Comparison of ENCODE assay signal across 8 cellular contexts in genomic region chr4:69317669-69318298, GRCh38. TPM values are rescaled to one million over a fixed set of nuclear protein-coding genes. Genes with fewer than 3 reads are reported as not detected.
DNase-seq lines count a peak whose midpoint lies in the region; ATAC-seq and TF ChIP-seq lines count a peak whose summit lies in the region.
"Not testable (repeated sequence)": the region's sequence is repeated elsewhere in the genome, so short reads cannot be mapped to it uniquely, and the experiment has no call there.
"Had no signal": no experiment of that assay in that cellular context is flagged by ENCODE, and none has a peak within 500 bp of the region (broad histone marks: within the 10 kb centered on the region; RNA-seq: fewer than 3 reads in every experiment).

No MANE protein-coding gene starts in this region.

- H3K27me3 ChIP-seq in OCI-LY1 (ENCODE audit: insufficient read depth, low read length), result not testable (repeated sequence)

- not testable (repeated sequence) for H3K27ac Mint-ChIP-seq in activated T-helper 2 cell treated with anti-CD3 and anti-CD28 coated beads, Interferon-gamma antibody, Interleukin-2, Interleukin-4, amounts not matched to agents 10 μg/mL and 5 μg/mL and 100 μg/mL, durations not matched to agents 14 hours and 24 hours and 36 hours

- H3K4me1 Mint-ChIP-seq in activated T-helper 2 cell treated with anti-CD3 and anti-CD28 coated beads, Interferon-gamma antibody, Interleukin-2, Interleukin-4, amounts not matched to agents 10 μg/mL and 5 μg/mL and 100 μg/mL, durations not matched to agents 14 hours and 24 hours and 36 hours (ENCODE audit: low read depth), result not testable (repeated sequence)

- in situ Hi-C loops in KBM-7 (cut with MboI; ENCODE audit: low pct_unique_long_range_greater_than_20kb, low sequenced_read_pairs), result not testable (repeated sequence)

- not testable (repeated sequence) for H3K9me3 ChIP-seq in OCI-LY1 (ENCODE audit: low read length)

- not testable (repeated sequence) for H3K36me3 ChIP-seq in OCI-LY1 (ENCODE audit: insufficient read depth, low read length)

- not testable (repeated sequence) for H3K4me3 Mint-ChIP-seq in activated T-helper 2 cell treated with anti-CD3 and anti-CD28 coated beads, Interferon-gamma antibody, Interleukin-2, Interleukin-4, amounts not matched to agents 10 μg/mL and 5 μg/mL and 100 μg/mL, durations not matched to agents 14 hours and 24 hours and 36 hours (ENCODE audit: low read depth)

- not testable (repeated sequence) for H3K9me2 ChIP-seq in OCI-LY1 (ENCODE audit: low read depth, low read length)

- not testable (repeated sequence) for H3F3A ChIP-seq in OCI-LY1 (ENCODE audit: insufficient read depth, low read length)

- H3K9me3 Mint-ChIP-seq in activated T-helper 2 cell treated with anti-CD3 and anti-CD28 coated beads, Interferon-gamma antibody, Interleukin-2, Interleukin-4, amounts not matched to agents 10 μg/mL and 5 μg/mL and 100 μg/mL, durations not matched to agents 14 hours and 24 hours and 36 hours, result not testable (repeated sequence)

- not testable (repeated sequence) for H3K4me2 ChIP-seq in OCI-LY1 (ENCODE audit: low read length)

- not testable (repeated sequence) for H3K79me2 ChIP-seq in OCI-LY1 (ENCODE audit: insufficient read depth, low read length)

- peak; percentile 57 for TF ChIP-seq CTCF in OCI-LY1 (IDR thresholded peaks at IDR 0.05; ENCODE audit: low read length)
- peak; percentile 48 for TF ChIP-seq CTCF in fibroblast of pulmonary artery (IDR thresholded peaks at IDR 0.05; ENCODE audit: low read length, missing control alignments)

- not testable (repeated sequence) for H3K36me3 Mint-ChIP-seq in activated T-helper 2 cell treated with anti-CD3 and anti-CD28 coated beads, Interferon-gamma antibody, Interleukin-2, Interleukin-4, amounts not matched to agents 10 μg/mL and 5 μg/mL and 100 μg/mL, durations not matched to agents 14 hours and 24 hours and 36 hours (ENCODE audit: low read depth)

- DNase-seq in GDM1 (lab: John Stamatoyannopoulos, UW), result peak; percentile 38
- peak; percentile 91 for DNase-seq in KBM-7
- DNase-seq in activated T-helper 2 cell treated with anti-CD3 and anti-CD28 coated beads, Interferon-gamma antibody, Interleukin-2, Interleukin-4, amounts not matched to agents 10 μg/mL and 5 μg/mL and 100 μg/mL, durations not matched to agents 14 hours and 24 hours and 36 hours (ENCODE audit: low spot score), result peak; percentile 10
- peak; percentile 18 for DNase-seq in fibroblast of pulmonary artery (ENCODE audit: low read depth)
- peak; percentile 8 for DNase-seq in middle frontal gyrus (ENCODE audit: extremely low spot score, low spot score)

- not testable (repeated sequence) for H3K27ac ChIP-seq in OCI-LY1 (ENCODE audit: low read depth, low read length, poor library complexity, severe bottlenecking)

- H3K9ac ChIP-seq in OCI-LY1 (ENCODE audit: low read length), result not testable (repeated sequence)

- H3K4me1 ChIP-seq in OCI-LY1 (ENCODE audit: insufficient read depth, low read length, severe bottlenecking), result not testable (repeated sequence)

- not testable (repeated sequence) for H4K20me1 ChIP-seq in OCI-LY1 (ENCODE audit: insufficient read depth, low read length)

- H3K4me3 ChIP-seq in OCI-LY1 (ENCODE audit: low read depth, low read length, poor library complexity, severe bottlenecking); fibroblast of pulmonary artery (replicated peaks; ENCODE audit: low read depth, low read length): not testable (repeated sequence)

- not testable (repeated sequence) for H3K27me3 Mint-ChIP-seq in activated T-helper 2 cell treated with anti-CD3 and anti-CD28 coated beads, Interferon-gamma antibody, Interleukin-2, Interleukin-4, amounts not matched to agents 10 μg/mL and 5 μg/mL and 100 μg/mL, durations not matched to agents 14 hours and 24 hours and 36 hours (ENCODE audit: low read depth)

- H2AFZ ChIP-seq in OCI-LY1 (ENCODE audit: low read length), result not testable (repeated sequence)

- peak; percentile 50 for ATAC-seq in GM21717 (IDR thresholded peaks at IDR 0.05; ENCODE audit: unreplicated experiment)

- intact Hi-C loops in activated T-helper 2 cell treated with anti-CD3 and anti-CD28 coated beads, Interferon-gamma antibody, Interleukin-2, Interleukin-4, amounts not matched to agents 10 μg/mL and 5 μg/mL and 100 μg/mL, durations not matched to agents 14 hours and 24 hours and 36 hours (cut with micrococcal nuclease), result loop anchor here (10.0 kb wide), 1 partner anchor 867 kb away; no protein-coding TSS in a partner anchor

RNA-seq across cellular contexts. Expression of gene UGT2B28, which starts 37.5 kb away (rescaled TPM):
- total RNA-seq in activated T-helper 2 cell treated with anti-CD3 and anti-CD28 coated beads, Interferon-gamma antibody, Interleukin-2, Interleukin-4, amounts not matched to agents 10 μg/mL and 5 μg/mL and 100 μg/mL, durations not matched to agents 14 hours and 24 hours and 36 hours, result not detected in 2 replicates
- total RNA-seq: T-helper 1 cell treated with Interleukin-12 subunit alpha and Interleukin-12 subunit beta and Interleukin-4 antibody, amounts not matched to agents 30 ng/mL and 1 ng/mL, for 36 hours had no signal

Comparison
In these comparisons a context has a peak if more than half of its experiments do, and no peak if none do; other contexts are left out.
1. DNase-seq: peak in every context shown above with its lines; median percentile 91 in KBM-7; 38 in GDM1; 18 in fibroblast of pulmonary artery; 10 in activated T-helper 2 cell treated with anti-CD3 and anti-CD28 coated beads, Interferon-gamma antibody, Interleukin-2, Interleukin-4, amounts not matched to agents 10 μg/mL and 5 μg/mL and 100 μg/mL, durations not matched to agents 14 hours and 24 hours and 36 hours; 8 in middle frontal gyrus.